ENCODE assay signal across 1 cellular context in genomic region chr7:27739914-27740448, GRCh38.
A peak's percentile ranks its signal among the peaks of the same experiment; 100 is the strongest.
TF ChIP-seq lines count a peak whose summit lies in the region.

TSS of gene TAX1BP1 (plus strand) at chr7:27740162. CDS start at chr7:27748525, 8,363 bp downstream.

TF ChIP-seq in HepG2, 621 proteins besides CTCF, POLR2A, EP300 and RAD21 (continued from another document and continues in another):
- peak; percentile 67; the same call in 1 of the 2 replicates for TF ChIP-seq NFAT5 (CRISPR knock-in tag; IDR thresholded peaks at IDR 0.05)
- 0 out of 2 replicates have a peak, but pooled peaks have one; percentile 7 for TF ChIP-seq ARID5B (CRISPR knock-in tag; IDR thresholded peaks at IDR 0.05)
- TF ChIP-seq CBX5 (CRISPR knock-in tag; IDR thresholded peaks at IDR 0.05; ENCODE audit: borderline replicate concordance): no peak
- no peak; a peak in 1 of 4 replicates for TF ChIP-seq NR2F1 (CRISPR knock-in tag; IDR thresholded peaks at IDR 0.05)
- TF ChIP-seq ZNF142 (CRISPR knock-in tag; IDR thresholded peaks at IDR 0.05): no peak
- TF ChIP-seq SMAD9 (CRISPR knock-in tag; IDR thresholded peaks at IDR 0.05): no peak
- TF ChIP-seq ZNF709 (CRISPR knock-in tag; IDR thresholded peaks at IDR 0.05): peak; percentile 82
- no peak for TF ChIP-seq ZNF101 (CRISPR knock-in tag; IDR thresholded peaks at IDR 0.05; ENCODE audit: borderline replicate concordance, low read depth)
- no peak for TF ChIP-seq ZBED4 (CRISPR knock-in tag; IDR thresholded peaks at IDR 0.05; ENCODE audit: borderline replicate concordance)
- TF ChIP-seq NFIB (CRISPR knock-in tag; IDR thresholded peaks at IDR 0.05; ENCODE audit: borderline replicate concordance): no peak
- TF ChIP-seq SOX5 (CRISPR knock-in tag; IDR thresholded peaks at IDR 0.05; ENCODE audit: borderline replicate concordance): 0 out of 2 replicates have a peak, but pooled peaks have one; percentile 25
- peak; percentile 71; the same call in 1 of the 2 replicates for TF ChIP-seq GTF3A (CRISPR knock-in tag; conservative IDR thresholded peaks at IDR 0.05)
- no peak for TF ChIP-seq SNRNP70 (IDR thresholded peaks at IDR 0.05; ENCODE audit: low read depth, low read length)
- no peak for TF ChIP-seq CAMTA2 (CRISPR knock-in tag; IDR thresholded peaks at IDR 0.05; ENCODE audit: borderline replicate concordance)
- TF ChIP-seq ZNF747 (CRISPR knock-in tag; IDR thresholded peaks at IDR 0.05; ENCODE audit: borderline replicate concordance): peak; percentile 78; the same call in 1 of the 2 replicates
- TF ChIP-seq TRAFD1 (CRISPR knock-in tag; IDR thresholded peaks at IDR 0.05; ENCODE audit: borderline replicate concordance): no peak
- no peak for TF ChIP-seq ZNF24 (IDR thresholded peaks at IDR 0.05)
- no peak for TF ChIP-seq TFAP4 (IDR thresholded peaks at IDR 0.05; ENCODE audit: borderline replicate concordance, low read depth)
- TF ChIP-seq PHF5A (CRISPR knock-in tag; IDR thresholded peaks at IDR 0.05; ENCODE audit: low read depth, unreplicated experiment): no peak
- TF ChIP-seq RFXAP (CRISPR knock-in tag; IDR thresholded peaks at IDR 0.05; ENCODE audit: borderline replicate concordance): peak; percentile 73; the same call in 1 of the 2 replicates
- no peak for TF ChIP-seq ZBTB7A (CRISPR knock-in tag; IDR thresholded peaks at IDR 0.05)
- no peak for TF ChIP-seq ZFP36L1 (CRISPR knock-in tag; IDR thresholded peaks at IDR 0.05)
- no peak for TF ChIP-seq ZNF138 (CRISPR knock-in tag; IDR thresholded peaks at IDR 0.05; ENCODE audit: low read depth)
- TF ChIP-seq TBX3 (IDR thresholded peaks at IDR 0.05; ENCODE audit: borderline replicate concordance): peak; percentile 36; the same call in 1 of the 2 replicates
- no peak for TF ChIP-seq ZNF326 (CRISPR knock-in tag; IDR thresholded peaks at IDR 0.05; ENCODE audit: borderline replicate concordance)
- TF ChIP-seq IKZF1 (IDR thresholded peaks at IDR 0.05): no peak
- TF ChIP-seq E2F2 (CRISPR knock-in tag; IDR thresholded peaks at IDR 0.05; ENCODE audit: borderline replicate concordance): no peak
- TF ChIP-seq PLSCR1 (CRISPR knock-in tag; IDR thresholded peaks at IDR 0.05; ENCODE audit: borderline replicate concordance): no peak
